Comparison of ENCODE assay signal across 10 cellular contexts in genomic region chr1:93585059-93585966, GRCh38.
DNase-seq lines count a peak whose midpoint lies in the region; ATAC-seq, FAIRE-seq and TF ChIP-seq lines count a peak whose summit lies in the region.
"Had no signal": no experiment of that assay in that cellular context is flagged by ENCODE, and none has a peak within 500 bp of the region (broad histone marks: within the 10 kb centered on the region; RNA-seq: fewer than 3 reads in every experiment).

No MANE protein-coding gene starts in this region.

- peaks cover 16 to 29% (median 19%) of the 10 kb centered on the region in 3 experiments for H3K36me3 Mint-ChIP-seq in H9 (ENCODE audit: insufficient read depth in 1 of 3, low read depth in 3 of 3)
- H3K36me3 Mint-ChIP-seq: immature natural killer cell had no signal

- H2BK20ac ChIP-seq in H9 (ENCODE audit: low read depth, low read length, poor library complexity, severe bottlenecking), result no peak overlapping the region

- H4K20me1 ChIP-seq in H9 (ENCODE audit: control insufficient read depth, insufficient read depth, insufficient read length), result no peaks in the 10 kb centered on the region

- peak overlapping the region; percentile 9 to 75 (median 42); a peak in 4 of 7 replicates for H3K27ac Mint-ChIP-seq in H9
- H3K27ac Mint-ChIP-seq: immature natural killer cell had no signal

- no peaks in the 10 kb centered on the region for H3K23me2 ChIP-seq in H9 (ENCODE audit: insufficient read length, low read depth, low read length, poor library complexity, severe bottlenecking)

- H3K9me3 ChIP-seq in H9 (ENCODE audit: control insufficient read depth, low read depth, low read length), result no peaks in the 10 kb centered on the region
- H3K9me3 ChIP-seq in body of pancreas, result no peaks in the 10 kb centered on the region
- no peaks in the 10 kb centered on the region for H3K9me3 ChIP-seq in skeletal muscle tissue (ENCODE audit: control insufficient read depth in 3 of 3, low read length in 3 of 3)

- H4K91ac ChIP-seq in H9 (ENCODE audit: insufficient read length, low read depth, low read length), result no peak overlapping the region

- no peak overlapping the region for H3K56ac ChIP-seq in H9 (ENCODE audit: insufficient read length, low read depth, low read length)

- FAIRE-seq in frontal cortex (lab: Jason Lieb, UNC), result no peak
- FAIRE-seq: G401.6 had no signal

- H3K9ac ChIP-seq in H9 (ENCODE audit: extremely low read depth, insufficient read length, low read length) (no peak overlapping the region), skeletal muscle tissue (ENCODE audit: low read depth in 1 of 3, low read length in 3 of 3) (peak overlapping the region in 2 of 3 donors; percentile 62 to 79)

- H2AK5ac ChIP-seq in H9 (ENCODE audit: insufficient read length, low read length), result no peak overlapping the region

- no peak overlapping the region for H3K4me3 Mint-ChIP-seq in H9
- H3K4me3 Mint-ChIP-seq: immature natural killer cell had no signal

- no peak overlapping the region for H2BK120ac ChIP-seq in H9 (ENCODE audit: low read depth, low read length, poor library complexity, severe bottlenecking)

- H3K79me2 ChIP-seq in H9 (ENCODE audit: insufficient read depth, low read length), result no peaks in the 10 kb centered on the region

- intact Hi-C loops in body of pancreas (cut with DNase I), result no loop called here

- no peak overlapping the region for H2BK5ac ChIP-seq in H9 (ENCODE audit: insufficient read length, low read length)

- H3K4ac ChIP-seq in H9 (ENCODE audit: low read depth, low read length), result no peak overlapping the region

- no CpG with 5 or more reads among the region's 13 CpGs for WGBS in H9 (ENCODE audit: extremely low coverage, insufficient read length, low lambda C conversion rate)
- WGBS in body of pancreas, 2 donors, result 16 to 19% methylated on average over 13 of the region's 13 CpGs

- no peak overlapping the region for H2BK15ac ChIP-seq in H9 (ENCODE audit: low read depth, low read length)

- H3K27me3 ChIP-seq in H9 (ENCODE audit: insufficient read depth, low read length), result no peaks in the 10 kb centered on the region; the same call in 1 of the 2 replicates
- H3K27me3 ChIP-seq in body of pancreas, result no peaks in the 10 kb centered on the region
- H3K27me3 ChIP-seq in skeletal muscle tissue (ENCODE audit: control insufficient read depth in 3 of 3, insufficient read depth in 3 of 3, low read length in 3 of 3), result no peaks in the 10 kb centered on the region

- H3K36me3 ChIP-seq in body of pancreas (replicated peaks in 1 of 2; ENCODE audit: insufficient read depth in 1 of 2, low read depth in 2 of 2) (no peaks in the 10 kb centered on the region), skeletal muscle tissue (ENCODE audit: control insufficient read depth in 3 of 3, insufficient read depth in 3 of 3, low read length in 3 of 3) (peaks cover 35 to 56% (median 45%) of the 10 kb centered on the region in 3 donors)

- H3K27me3 Mint-ChIP-seq in H9 (ENCODE audit: low read depth), result no peaks in the 10 kb centered on the region

- no peaks in the 10 kb centered on the region for H3K79me1 ChIP-seq in H9 (ENCODE audit: insufficient read depth, low read depth, low read length, poor library complexity, severe bottlenecking)

- peak; percentile 99 for ATAC-seq in body of pancreas
- ATAC-seq in GM19324 (IDR thresholded peaks at IDR 0.05; ENCODE audit: low FRiP score, unreplicated experiment), result no peak

- TF ChIP-seq POLR2A in body of pancreas (IDR thresholded peaks at IDR 0.05), result peak; percentile 73 to 97 (median 96)

- TF ChIP-seq CTCF in H9 (conservative IDR thresholded peaks at IDR 0.05) (no peak), body of pancreas (IDR thresholded peaks at IDR 0.05) (no peak)

- peaks cover 14 to 20% of the 10 kb centered on the region in 2 experiments for H3K4me1 Mint-ChIP-seq in H9

- H3K27ac ChIP-seq in H9 (ENCODE audit: insufficient read length, low read depth, low read length) (no peak overlapping the region), body of pancreas (peak overlapping the region; percentile 81 to 92 (median 90)), skeletal muscle tissue (ENCODE audit: low read depth, low read length) (peak overlapping the region; percentile 62)

- H2BK12ac ChIP-seq in H9 (ENCODE audit: insufficient read length, low read depth, low read length), result no peak overlapping the region

- H4K5ac ChIP-seq in H9 (ENCODE audit: insufficient read length, low read depth, low read length), result no peak overlapping the region

- H3T11ph ChIP-seq in H9 (ENCODE audit: low read length), result no peak overlapping the region

- H3K18ac ChIP-seq in H9 (ENCODE audit: insufficient read length, low read depth, low read length), result no peak overlapping the region

- H3K4me2 ChIP-seq in H9 (ENCODE audit: insufficient read depth, insufficient read length, low read length), result no peak overlapping the region

- no peak overlapping the region; the same call in 1 of the 2 replicates for H3K14ac ChIP-seq in H9 (ENCODE audit: insufficient read depth, low read length)

- no peak for DNase-seq in H9
- peak; percentile 98 to 100 (median 99) for DNase-seq in body of pancreas
- DNase-seq in islet precursor cell, result peak; percentile 69
- DNase-seq in GOT3 (lab: John Stamatoyannopoulos, UW), result no peak
- DNase-seq in frontal cortex (ENCODE audit: low spot score in 2 of 2), result no peak
- no peak for DNase-seq in activated CD8-positive, alpha-beta memory T cell treated with anti-CD3 and anti-CD28 coated beads for 24 hours
- DNase-seq: immature natural killer cell had no signal

- H4K8ac ChIP-seq in H9 (replicated peaks; ENCODE audit: insufficient read length, low read depth, low read length), result no peak overlapping the region

- H2AFZ ChIP-seq in H9 (ENCODE audit: low read length), result no peak overlapping the region

- H3K9me3 Mint-ChIP-seq in H9, result no peaks in the 10 kb centered on the region
- H3K9me3 Mint-ChIP-seq: immature natural killer cell had no signal

- no peak overlapping the region for H3K4me3 ChIP-seq in body of pancreas
- H3K4me3 ChIP-seq in skeletal muscle tissue (ENCODE audit: low read length in 3 of 3), result peak overlapping the region in 2 of 3 donors; percentile 15 to 48

- H3K4me1 ChIP-seq in H9 (ENCODE audit: insufficient read depth, low read length), result no peaks in the 10 kb centered on the region; the same call in 1 of the 2 replicates
- peaks cover 49% of the 10 kb centered on the region for H3K4me1 ChIP-seq in body of pancreas
- H3K4me1 ChIP-seq in skeletal muscle tissue (ENCODE audit: control insufficient read depth in 3 of 3, insufficient read depth in 3 of 3, low read length in 3 of 3), result peaks cover 42 to 58% (median 55%) of the 10 kb centered on the region in 3 donors

- H3K23ac ChIP-seq in H9 (ENCODE audit: insufficient read length, low read depth, low read length), result no peak overlapping the region

Comparison
In these comparisons a context has a peak if more than half of its experiments do, and no peak if none do; other contexts are left out.
1. DNase-seq: peak in body of pancreas (4 of 4) and islet precursor cell (single experiment); none in H9 (single experiment), GOT3 (single experiment), frontal cortex (0 of 2) and activated CD8-positive, alpha-beta memory T cell treated with anti-CD3 and anti-CD28 coated beads for 24 hours (single experiment).
2. H3K4me3 ChIP-seq: peak in skeletal muscle tissue (2 of 3); none in body of pancreas (0 of 2).